9 cellular contexts compared by ENCODE assay signal in the genomic region with DNA sequence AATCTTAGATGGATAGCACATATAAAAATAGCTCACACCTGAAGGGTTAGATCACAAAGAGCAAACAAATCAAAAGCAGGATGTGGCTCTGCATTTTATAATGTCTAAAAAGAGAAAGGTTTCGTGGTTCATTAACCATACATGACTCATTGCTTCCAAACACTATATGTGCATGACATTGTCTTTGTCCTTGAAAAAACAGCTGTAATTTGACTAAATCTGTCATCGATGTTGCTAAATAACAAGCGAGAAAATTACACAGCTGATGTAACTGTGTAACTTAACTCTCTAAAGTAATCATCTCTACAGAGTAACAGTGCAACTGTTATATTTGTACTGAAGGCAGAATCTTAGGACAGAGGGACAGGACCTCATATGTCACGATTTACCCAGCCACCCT.
DNase-seq lines count a peak whose midpoint lies in the region; ATAC-seq, FAIRE-seq and TF ChIP-seq lines count a peak whose summit lies in the region.
"Had no signal": no experiment of that assay in that cellular context is flagged by ENCODE, and none has a peak within 500 bp of the region (broad histone marks: within the 10 kb centered on the region; RNA-seq: fewer than 3 reads in every experiment).

No MANE protein-coding gene starts in this region.

- no peaks in the 10 kb centered on the region for H4K20me1 ChIP-seq in GM23338 (replicated peaks; ENCODE audit: insufficient read depth)

- peaks cover 2% of the 10 kb centered on the region for H3K27me3 Mint-ChIP-seq in endothelial cell (ENCODE audit: unreplicated experiment)
- no peaks in the 10 kb centered on the region for H3K27me3 Mint-ChIP-seq in GM23338 (ENCODE audit: insufficient read depth, low read depth, poor library complexity)

- H3K27ac ChIP-seq in GM23338 (ENCODE audit: low read depth): no peak overlapping the region

- H3K4me3 ChIP-seq in fibroblast of pulmonary artery (replicated peaks; ENCODE audit: low read depth, low read length) (no peak overlapping the region), GM23338 (no peak overlapping the region)

- ATAC-seq in HG03060 (IDR thresholded peaks at IDR 0.05; ENCODE audit: low read depth, unreplicated experiment) (peak; percentile 72), GM21367 (IDR thresholded peaks at IDR 0.05; ENCODE audit: unreplicated experiment) (no peak), GM23338 (no peak)

- H3K4me2 ChIP-seq in GM23338: no peak overlapping the region

- no peak overlapping the region for H2AFZ ChIP-seq in GM23338

- TF ChIP-seq POLR2A in GM12892 (IDR thresholded peaks at IDR 0.05; ENCODE audit: low read depth, low read length): no peak

- no peak for FAIRE-seq in GM12892 (lab: Jason Lieb, UNC)
- FAIRE-seq: keratinocyte had no signal

- H3K27ac Mint-ChIP-seq in endothelial cell (ENCODE audit: unreplicated experiment) (no peak overlapping the region), GM23338 (no peak overlapping the region)

- DNase-seq in DMS 273 treated with DMSO at 0.1 percent for 48 hours (lab: John Stamatoyannopoulos, UW) (peak; percentile 0), NCI-H345 treated with DMSO at 0.1 percent for 48 hours (lab: John Stamatoyannopoulos, UW; ENCODE audit: unreplicated experiment) (peak; percentile 46), fibroblast of pulmonary artery (ENCODE audit: low read depth) (peak; percentile 76), endothelial cell (ENCODE audit: low spot score) (no peak), GM12892 (ENCODE audit: insufficient read length) (no peak), GM23338 (ENCODE audit: low spot score) (no peak)

- H3F3A ChIP-seq in GM23338 (replicated peaks; ENCODE audit: low read depth): no peaks in the 10 kb centered on the region

- H3K4me3 Mint-ChIP-seq in endothelial cell (ENCODE audit: unreplicated experiment) (no peak overlapping the region), GM23338 (no peak overlapping the region)

- H3K36me3 ChIP-seq in GM23338 (ENCODE audit: insufficient read depth): no peaks in the 10 kb centered on the region

- H3K79me2 ChIP-seq in GM23338 (replicated peaks; ENCODE audit: insufficient read depth): no peaks in the 10 kb centered on the region

- H3K4me1 ChIP-seq in GM23338 (ENCODE audit: insufficient read depth): peaks cover 7% of the 10 kb centered on the region

- no peaks in the 10 kb centered on the region for H3K27me3 ChIP-seq in GM23338 (ENCODE audit: insufficient read depth)

- H3K4me1 Mint-ChIP-seq in endothelial cell (ENCODE audit: unreplicated experiment) (no peaks in the 10 kb centered on the region), GM23338 (peaks cover 6% of the 10 kb centered on the region)

- H3K9me2 ChIP-seq in GM23338 (ENCODE audit: insufficient read depth): no peaks in the 10 kb centered on the region

- H3K36me3 Mint-ChIP-seq in endothelial cell (ENCODE audit: low read depth, unreplicated experiment) (no peaks in the 10 kb centered on the region), GM23338 (ENCODE audit: low read depth) (no peaks in the 10 kb centered on the region)

- no peak for TF ChIP-seq CTCF in fibroblast of pulmonary artery (IDR thresholded peaks at IDR 0.05; ENCODE audit: low read length, missing control alignments)
- TF ChIP-seq CTCF in endothelial cell (IDR thresholded peaks at IDR 0.05; ENCODE audit: unreplicated experiment): no peak
- no peak for TF ChIP-seq CTCF in GM23338 (conservative IDR thresholded peaks at IDR 0.05; ENCODE audit: low read depth in 2 of 2)

- H3K9me3 Mint-ChIP-seq in endothelial cell (ENCODE audit: unreplicated experiment) (no peaks in the 10 kb centered on the region), GM23338 (no peaks in the 10 kb centered on the region)

TF ChIP-seq in GM23338, 12 proteins besides CTCF, POLR2A, EP300 and RAD21 (continues in another document):
- TF ChIP-seq REST (IDR thresholded peaks at IDR 0.05; ENCODE audit: unreplicated experiment) (no peak), CREB1 (CRISPR knock-in tag; IDR thresholded peaks at IDR 0.05; ENCODE audit: low read depth) (no peak), EZH2phosphoT487 (IDR thresholded peaks at IDR 0.05; ENCODE audit: unreplicated experiment) (no peak), NANOG (IDR thresholded peaks at IDR 0.05; ENCODE audit: borderline replicate concordance) (no peak), STAT1 (IDR thresholded peaks at IDR 0.05; ENCODE audit: unreplicated experiment) (no peak), POLR2AphosphoS5 (IDR thresholded peaks at IDR 0.05; ENCODE audit: low read depth) (no peak)
- TF ChIP-seq, protein P1, sequence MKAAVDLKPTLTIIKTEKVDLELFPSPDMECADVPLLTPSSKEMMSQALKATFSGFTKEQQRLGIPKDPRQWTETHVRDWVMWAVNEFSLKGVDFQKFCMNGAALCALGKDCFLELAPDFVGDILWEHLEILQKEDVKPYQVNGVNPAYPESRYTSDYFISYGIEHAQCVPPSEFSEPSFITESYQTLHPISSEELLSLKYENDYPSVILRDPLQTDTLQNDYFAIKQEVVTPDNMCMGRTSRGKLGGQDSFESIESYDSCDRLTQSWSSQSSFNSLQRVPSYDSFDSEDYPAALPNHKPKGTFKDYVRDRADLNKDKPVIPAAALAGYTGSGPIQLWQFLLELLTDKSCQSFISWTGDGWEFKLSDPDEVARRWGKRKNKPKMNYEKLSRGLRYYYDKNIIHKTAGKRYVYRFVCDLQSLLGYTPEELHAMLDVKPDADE (IDR thresholded peaks at IDR 0.05): no peak

Comparison
In these comparisons a context has a peak if more than half of its experiments do, and no peak if none do; other contexts are left out.
1. DNase-seq: peak in DMS 273 treated with DMSO at 0.1 percent for 48 hours (single experiment), NCI-H345 treated with DMSO at 0.1 percent for 48 hours (single experiment) and fibroblast of pulmonary artery (single experiment); none in endothelial cell (single experiment), GM12892 (single experiment) and GM23338 (single experiment).